In genomic region chr1:207901041-207901653, GRCh38 we compare ENCODE assay signal across 22 cellular contexts. TPM values are rescaled to one million over a fixed set of nuclear protein-coding genes. Genes with fewer than 3 reads are reported as not detected.
"Had no signal": no experiment of that assay in that cellular context is flagged by ENCODE, and none has a peak within 500 bp of the region (broad histone marks: within the 10 kb centered on the region; RNA-seq: fewer than 3 reads in every experiment).

No MANE protein-coding gene starts in this region.

- H3K36me3 ChIP-seq: neutrophil, sigmoid colon, suprapubic skin, thyroid gland, uterus had no signal

- H3K4me3 ChIP-seq: dorsolateral prefrontal cortex, right atrium auricular region, sigmoid colon, skin epidermis, suprapubic skin, thyroid gland, uterus had no signal

- H3K9me3 Mint-ChIP-seq: immature natural killer cell; naive thymus-derived CD4-positive, alpha-beta T cell; nephron progenitor cell; stimulated activated naive B cell treated with anti-CD40 and anti-IgM and Interleukin-4, amounts not matched to agents 10 μg/mL and 1 μg/mL and 100 μg/mL, for 72 hours; type B pancreatic cell had no signal

- H3K4me1 ChIP-seq: uterus had no signal

- H3K27ac Mint-ChIP-seq: naive thymus-derived CD4-positive, alpha-beta T cell; nephron progenitor cell; stimulated activated naive B cell treated with anti-CD40 and anti-IgM and Interleukin-4, amounts not matched to agents 10 μg/mL and 1 μg/mL and 100 μg/mL, for 72 hours; type B pancreatic cell had no signal

- ATAC-seq: esophagus mucosa; left colon; naive thymus-derived CD4-positive, alpha-beta T cell; stimulated activated naive B cell treated with anti-CD40 and anti-IgM and Interleukin-4, amounts not matched to agents 10 μg/mL and 1 μg/mL and 100 μg/mL, for 72 hours had no signal

- H3K9me3 ChIP-seq: neutrophil, right atrium auricular region, sigmoid colon, suprapubic skin, thyroid gland, uterus had no signal

- H3K27me3 ChIP-seq: dorsolateral prefrontal cortex, neutrophil, right atrium auricular region, sigmoid colon, suprapubic skin, thyroid gland, uterus had no signal

- H3K27me3 Mint-ChIP-seq: naive thymus-derived CD4-positive, alpha-beta T cell; stimulated activated naive B cell treated with anti-CD40 and anti-IgM and Interleukin-4, amounts not matched to agents 10 μg/mL and 1 μg/mL and 100 μg/mL, for 72 hours had no signal

- DNase-seq: cortex of kidney; dorsolateral prefrontal cortex; effector CD8-positive, alpha-beta T cell; immature natural killer cell; kidney; left colon; mammary epithelial cell; naive thymus-derived CD4-positive, alpha-beta T cell; nephron progenitor cell; posterior cingulate gyrus; sigmoid colon; stimulated activated CD4-positive, alpha-beta T cell treated with anti-CD3 and anti-CD28 coated beads, Interleukin-2, amount 100 ng/mL, for 24 hours; stimulated activated CD4-positive, alpha-beta T cell treated with anti-CD3 and anti-CD28 coated beads, Interleukin-4, amount 100 ng/mL, for 4 hours; stimulated activated naive B cell treated with anti-CD40 and anti-IgM and Interleukin-4, amounts not matched to agents 10 μg/mL and 1 μg/mL and 100 μg/mL, for 72 hours; thyroid gland; uterus had no signal

- H3K4me3 Mint-ChIP-seq: immature natural killer cell; naive thymus-derived CD4-positive, alpha-beta T cell; nephron progenitor cell; stimulated activated naive B cell treated with anti-CD40 and anti-IgM and Interleukin-4, amounts not matched to agents 10 μg/mL and 1 μg/mL and 100 μg/mL, for 72 hours; type B pancreatic cell had no signal

- H3K36me3 Mint-ChIP-seq: immature natural killer cell; naive thymus-derived CD4-positive, alpha-beta T cell; stimulated activated naive B cell treated with anti-CD40 and anti-IgM and Interleukin-4, amounts not matched to agents 10 μg/mL and 1 μg/mL and 100 μg/mL, for 72 hours; type B pancreatic cell had no signal

- H3K27ac ChIP-seq: dorsolateral prefrontal cortex, neutrophil, sigmoid colon, skin epidermis, suprapubic skin, thyroid gland had no signal

- H3K4me1 Mint-ChIP-seq: immature natural killer cell had no signal

RNA-seq across cellular contexts. Expression of gene CD34, which starts 9.8 kb away (rescaled TPM):
- total RNA-seq: mammary epithelial cell had no signal
- polyA plus RNA-seq: immature natural killer cell; naive thymus-derived CD4-positive, alpha-beta T cell had no signal
